ENCODE assay signal across 8 cellular contexts in genomic region chr5:14869286-14870164, GRCh38. TPM values are rescaled to one million over a fixed set of nuclear protein-coding genes. Genes with fewer than 3 reads are reported as not detected.
DNase-seq lines count a peak whose midpoint lies in the region; ATAC-seq and TF ChIP-seq lines count a peak whose summit lies in the region.

No MANE protein-coding gene starts in this region.

- POLR2A ChIA-PET in Caco-2 (lab: Charles Lee) = no interaction called here

- H3K27me3 Mint-ChIP-seq in Caco-2 (ENCODE audit: insufficient read depth, unreplicated experiment) = peaks cover 16% of the 10 kb centered on the region

- H3K9me3 ChIP-seq in Caco-2 = no peaks in the 10 kb centered on the region
- peaks cover 2% of the 10 kb centered on the region for H3K9me3 ChIP-seq in RWPE2 (ENCODE audit: severe bottlenecking)
- H3K9me3 ChIP-seq in endocrine pancreas (ENCODE audit: control insufficient read depth, low read length) = no peaks in the 10 kb centered on the region

- BruUV-seq in Caco-2 (replicated peaks; lab: Mats Ljungman, UMichigan) = no TSS peak

- peaks cover 13% of the 10 kb centered on the region for H3K4me1 Mint-ChIP-seq in Caco-2 (ENCODE audit: low read depth, unreplicated experiment)

- H3K9ac ChIP-seq in endocrine pancreas (ENCODE audit: control insufficient read depth, insufficient read depth, low read length) = peak overlapping the region; percentile 81

- H3K36me3 ChIP-seq in Caco-2 (ENCODE audit: control insufficient read depth, insufficient read depth, low read length) (no peaks in the 10 kb centered on the region), RWPE2 (ENCODE audit: low read depth) (no peaks in the 10 kb centered on the region), endocrine pancreas (ENCODE audit: control insufficient read depth, insufficient read depth, low read length) (no peaks in the 10 kb centered on the region)

- CTCF ChIA-PET in Caco-2 (lab: Charles Lee) = no interaction called here

- ATAC-seq in RWPE2 (ENCODE audit: low read depth) = no peak
- ATAC-seq in HG02970 (IDR thresholded peaks at IDR 0.05; ENCODE audit: low FRiP score, unreplicated experiment) = no peak

- TF ChIP-seq CTCF in Caco-2 (IDR thresholded peaks at IDR 0.05; ENCODE audit: insufficient read depth in 1 of 2, low read depth in 1 of 2, low read length in 1 of 2, severe bottlenecking in 1 of 2, unreplicated experiment in 1 of 2) (no peak), RWPE2 (IDR thresholded peaks at IDR 0.05; ENCODE audit: poor library complexity, severe bottlenecking) (no peak), GM20000 (IDR thresholded peaks at IDR 0.05; ENCODE audit: extremely low read depth, missing control alignments) (no peak)

- intact Hi-C loops in Caco-2 (cut with micrococcal nuclease; ENCODE audit: unreplicated experiment) = loop anchor here (1.0 to 5.0 kb wide), 2 partner anchors 133 to 145 kb away; no protein-coding TSS in a partner anchor

- no peak overlapping the region for H3K27ac ChIP-seq in RWPE2 (ENCODE audit: poor library complexity, severe bottlenecking)

- H3K4me1 ChIP-seq in Caco-2 (no peaks in the 10 kb centered on the region), RWPE2 (ENCODE audit: insufficient read depth, poor library complexity, severe bottlenecking) (peaks cover 12% of the 10 kb centered on the region), endocrine pancreas (ENCODE audit: control insufficient read depth, insufficient read depth, low read length) (peaks cover 8% of the 10 kb centered on the region)

- no peaks in the 10 kb centered on the region for H3K9me3 Mint-ChIP-seq in Caco-2 (ENCODE audit: unreplicated experiment)

- H3K27ac Mint-ChIP-seq in Caco-2 (ENCODE audit: unreplicated experiment) = no peak overlapping the region

- H3K4me3 ChIP-seq in Caco-2 (ENCODE audit: low read depth, low read length) (no peak overlapping the region), RWPE2 (ENCODE audit: severe bottlenecking) (peak overlapping the region; percentile 94), endocrine pancreas (ENCODE audit: control insufficient read depth, insufficient read depth, low read length) (peak overlapping the region; percentile 99)

- H3K4me3 Mint-ChIP-seq in Caco-2 (ENCODE audit: unreplicated experiment) = peak overlapping the region; percentile 70

- DNase-seq in Caco-2 (no peak), RWPE2 (ENCODE audit: low spot score) (no peak), putamen (ENCODE audit: low spot score) (peak; percentile 34), GM20000 (ENCODE audit: low spot score) (no peak), LoVo (ENCODE audit: low spot score) (no peak), NCI-H226 (no peak)

- H3K27me3 ChIP-seq in Caco-2 (replicated peaks; ENCODE audit: control insufficient read depth, insufficient read depth, low read length) = peaks cover 2% of the 10 kb centered on the region
- H3K27me3 ChIP-seq in RWPE2 (ENCODE audit: insufficient read depth, poor library complexity, severe bottlenecking) = no peaks in the 10 kb centered on the region
- no peaks in the 10 kb centered on the region for H3K27me3 ChIP-seq in endocrine pancreas (ENCODE audit: control insufficient read depth, insufficient read depth, low read length)

- peaks cover 6% of the 10 kb centered on the region for H3K36me3 Mint-ChIP-seq in Caco-2 (ENCODE audit: insufficient read depth, unreplicated experiment)

RNA-seq across cellular contexts. Expression of gene ANKH, which starts 2.1 kb away (rescaled TPM):
- total RNA-seq in Caco-2 (2022) = 4.7 and 6.3 TPM in 2 replicates
